In genomic region chr6:154582696-154583095, GRCh38 we compare ENCODE assay signal across 23 cellular contexts.
DNase-seq lines count a peak whose midpoint lies in the region; ATAC-seq, FAIRE-seq and TF ChIP-seq lines count a peak whose summit lies in the region.
"Had no signal": no experiment of that assay in that cellular context is flagged by ENCODE, and none has a peak within 500 bp of the region (broad histone marks: within the 10 kb centered on the region; RNA-seq: fewer than 3 reads in every experiment).

No MANE protein-coding gene starts in this region.

- H3K4me3 Mint-ChIP-seq in immature natural killer cell, result no peak overlapping the region
- H3K4me3 Mint-ChIP-seq: B cell; CD14-positive monocyte; CD4-positive, alpha-beta T cell; CD8-positive, alpha-beta memory T cell had no signal

- no peaks in the 10 kb centered on the region for H3K4me1 Mint-ChIP-seq in immature natural killer cell
- H3K4me1 Mint-ChIP-seq: B cell; CD14-positive monocyte; CD8-positive, alpha-beta memory T cell had no signal

- no peak for DNase-seq in frontal cortex (ENCODE audit: low spot score in 2 of 2)
- DNase-seq in pancreas, result no peak
- DNase-seq in immature natural killer cell, result no peak
- no peak for DNase-seq in nucleus accumbens (lab: John Stamatoyannopoulos, UW)
- no peak for DNase-seq in BE2C
- DNase-seq: CD4-positive, alpha-beta T cell; CD8-positive, alpha-beta memory T cell; DMS 273 treated with DMSO at 0.1 percent for 48 hours; DMS79; EL; GF-D8; GM23248; H7; HCEC 1CT had no signal

- WGBS in pancreas, 2 donors, result 77 to 79% methylated on average over 1 of the region's 1 CpG

- FAIRE-seq in G401.6 (lab: Jason Lieb, UNC) (peak; percentile 69), TTC549 (lab: Jason Lieb, UNC) (peak; percentile 15), frontal cortex (lab: Jason Lieb, UNC) (peak; percentile 51), pancreas (lab: Jason Lieb, UNC) (peak; percentile 63)
- FAIRE-seq: D721Med, GM12891, H1 had no signal

- H3K27ac ChIP-seq in pancreas, result no peak overlapping the region
- H3K27ac ChIP-seq: BLaER1 treated with 17β-estradiol and CSF1 and Interleukin-3, amounts not matched to agents 10 nM and 100 nM; GM23248 had no signal

- H3K36me3 ChIP-seq in pancreas, result no peaks in the 10 kb centered on the region
- no peaks in the 10 kb centered on the region for H3K36me3 ChIP-seq in BE2C
- H3K36me3 ChIP-seq: BLaER1 treated with 17β-estradiol and CSF1 and Interleukin-3, amounts not matched to agents 10 nM and 100 nM had no signal

- H3K9me3 Mint-ChIP-seq in immature natural killer cell, result peaks cover 0 to 2% (median 0%) of the 10 kb centered on the region in 6 donors
- H3K9me3 Mint-ChIP-seq: CD4-positive, alpha-beta T cell had no signal

- ATAC-seq in pancreas, result no peak
- no peak for ATAC-seq in HG03354 (IDR thresholded peaks at IDR 0.05; ENCODE audit: poor library complexity, severe bottlenecking, unreplicated experiment)

- TF ChIP-seq CTCF in pancreas (IDR thresholded peaks at IDR 0.05) (no peak), BE2C (IDR thresholded peaks at IDR 0.05; ENCODE audit: low read depth, low read length) (no peak)

- H3K36me3 Mint-ChIP-seq in immature natural killer cell, result no peaks in the 10 kb centered on the region
- H3K36me3 Mint-ChIP-seq: CD14-positive monocyte; CD8-positive, alpha-beta memory T cell had no signal

- H3K4me1 ChIP-seq in pancreas (no peaks in the 10 kb centered on the region), BE2C (no peaks in the 10 kb centered on the region)

- H3K27me3 Mint-ChIP-seq in immature natural killer cell (ENCODE audit: low read depth in 3 of 3), result peaks cover 0 to 11% (median 0%) of the 10 kb centered on the region in 3 donors
- H3K27me3 Mint-ChIP-seq: CD4-positive, alpha-beta T cell had no signal

- H3K27ac Mint-ChIP-seq in immature natural killer cell, result no peak overlapping the region
- H3K27ac Mint-ChIP-seq: B cell; CD14-positive monocyte; CD4-positive, alpha-beta T cell; CD8-positive, alpha-beta memory T cell had no signal

- no peak overlapping the region for H3K4me3 ChIP-seq in pancreas
- no peak overlapping the region for H3K4me3 ChIP-seq in BE2C (ENCODE audit: low read depth, low read length)
- H3K4me3 ChIP-seq: BLaER1 treated with 17β-estradiol and CSF1 and Interleukin-3, amounts not matched to agents 10 nM and 100 nM; GM23248 had no signal

- intact Hi-C loops in pancreas (cut with DNase I), result no loop called here

- H3K27me3 ChIP-seq in pancreas (no peaks in the 10 kb centered on the region), BE2C (no peaks in the 10 kb centered on the region)
- H3K27me3 ChIP-seq: BLaER1 treated with 17β-estradiol and CSF1 and Interleukin-3, amounts not matched to agents 10 nM and 100 nM had no signal

- H3K9me3 ChIP-seq in pancreas (no peaks in the 10 kb centered on the region), BE2C (no peaks in the 10 kb centered on the region)
